17 cellular contexts compared by ENCODE assay signal in genomic region chr2:67581751-67582150, GRCh38.
DNase-seq lines count a peak whose midpoint lies in the region; ATAC-seq and TF ChIP-seq lines count a peak whose summit lies in the region.
"Had no signal": no experiment of that assay in that cellular context is flagged by ENCODE, and none has a peak within 500 bp of the region (broad histone marks: within the 10 kb centered on the region; RNA-seq: fewer than 3 reads in every experiment).

No MANE protein-coding gene starts in this region.

- DNase-seq in AML-193 (lab: John Stamatoyannopoulos, UW): peak; percentile 1 to 4
- DNase-seq in H9: peak; percentile 65
- peak; percentile 27 for DNase-seq in PC-3
- no peak for DNase-seq in fibroblast of pulmonary artery (ENCODE audit: low read depth)
- no peak for DNase-seq in AG08395 (ENCODE audit: low spot score)
- no peak for DNase-seq in activated T-cell treated with anti-CD3 and anti-CD28 coated beads, Interleukin-2, amount 50 U/mL, for 72 hours
- DNase-seq in LoVo (ENCODE audit: low spot score): no peak
- no peak for DNase-seq in amygdala (lab: John Stamatoyannopoulos, UW)
- DNase-seq: activated T-cell treated with anti-CD3 and anti-CD28 coated beads, Interleukin-2, amount 50 U/mL, for 1 hour; anterior cingulate cortex; C1 segment of cervical spinal cord; GDM1; hypothalamus; midbrain; NCI-H2029 treated with DMSO at 0.1 percent for 48 hours; stimulated activated CD4-positive, alpha-beta T cell treated with anti-CD3 and anti-CD28 coated beads, Interleukin-4, amount 100 ng/mL, for 24 hours; stimulated activated naive CD8-positive, alpha-beta T cell treated with anti-CD3 and anti-CD28 coated beads, Interleukin-15, amount 100 ng/mL, for 72 hours had no signal

- no peak overlapping the region for H3K27ac Mint-ChIP-seq in H9
- H3K27ac Mint-ChIP-seq in activated T-cell treated with anti-CD3 and anti-CD28 coated beads, Interleukin-2, amount 50 U/mL, for 72 hours: no peak overlapping the region

- H3K4me2 ChIP-seq in H9 (ENCODE audit: insufficient read depth, insufficient read length, low read length) (no peak overlapping the region), PC-3 (ENCODE audit: low read length) (no peak overlapping the region)

- H2BK120ac ChIP-seq in H9 (ENCODE audit: low read depth, low read length, poor library complexity, severe bottlenecking): no peak overlapping the region

- H4K20me1 ChIP-seq in H9 (ENCODE audit: control insufficient read depth, insufficient read depth, insufficient read length): no peaks in the 10 kb centered on the region
- H4K20me1 ChIP-seq in PC-3 (ENCODE audit: low read length): no peaks in the 10 kb centered on the region

- no peak overlapping the region for H3K14ac ChIP-seq in H9 (ENCODE audit: insufficient read depth, low read length)

- H2BK15ac ChIP-seq in H9 (ENCODE audit: low read depth, low read length): no peak overlapping the region

- no peak overlapping the region for H2BK20ac ChIP-seq in H9 (ENCODE audit: low read depth, low read length, poor library complexity, severe bottlenecking)

- no peak overlapping the region for H2BK12ac ChIP-seq in H9 (ENCODE audit: insufficient read length, low read depth, low read length)

- H2AK5ac ChIP-seq in H9 (ENCODE audit: insufficient read length, low read length): no peak overlapping the region

- H3T11ph ChIP-seq in H9 (ENCODE audit: low read length): no peak overlapping the region

- H4K91ac ChIP-seq in H9 (ENCODE audit: insufficient read length, low read depth, low read length): no peak overlapping the region

- intact Hi-C loops in PC-3 (cut with micrococcal nuclease): no loop called here

- peak; percentile 73 for TF ChIP-seq CTCF in H9 (conservative IDR thresholded peaks at IDR 0.05)
- TF ChIP-seq CTCF in PC-3 (conservative IDR thresholded peaks at IDR 0.05; ENCODE audit: low read depth, low read length): peak; percentile 62
- peak; percentile 9 for TF ChIP-seq CTCF in fibroblast of pulmonary artery (IDR thresholded peaks at IDR 0.05; ENCODE audit: low read length, missing control alignments)

- H3K9me3 Mint-ChIP-seq in H9: peaks cover 23 to 25% of the 10 kb centered on the region in 2 experiments
- H3K9me3 Mint-ChIP-seq in activated T-cell treated with anti-CD3 and anti-CD28 coated beads, Interleukin-2, amount 50 U/mL, for 72 hours: peaks cover 15 to 20% of the 10 kb centered on the region in 2 donors

- no peaks in the 10 kb centered on the region for H3K9me2 ChIP-seq in PC-3 (replicated peaks; ENCODE audit: low read length)

- H3K23me2 ChIP-seq in H9 (ENCODE audit: insufficient read length, low read depth, low read length, poor library complexity, severe bottlenecking): no peaks in the 10 kb centered on the region

- H2AFZ ChIP-seq in H9 (ENCODE audit: low read length) (peak overlapping the region; percentile 91), PC-3 (ENCODE audit: low read length) (no peak overlapping the region)

- H4K5ac ChIP-seq in H9 (ENCODE audit: insufficient read length, low read depth, low read length): peak overlapping the region; percentile 15

- peak overlapping the region; percentile 63 for H4K8ac ChIP-seq in H9 (replicated peaks; ENCODE audit: insufficient read length, low read depth, low read length)

- H3K9ac ChIP-seq in H9 (ENCODE audit: extremely low read depth, insufficient read length, low read length): no peak overlapping the region
- H3K9ac ChIP-seq in PC-3 (ENCODE audit: low read length): no peak overlapping the region

- no peaks in the 10 kb centered on the region; the same call in 1 of the 2 replicates for H3K36me3 ChIP-seq in PC-3 (ENCODE audit: low read depth, low read length)

- H2BK5ac ChIP-seq in H9 (ENCODE audit: insufficient read length, low read length): no peak overlapping the region

- no peak overlapping the region for H3K18ac ChIP-seq in H9 (ENCODE audit: insufficient read length, low read depth, low read length)

- CTCF ChIA-PET in PC-3 (lab: Charles Lee): no interaction called here

- no peak overlapping the region for H3K23ac ChIP-seq in H9 (ENCODE audit: insufficient read length, low read depth, low read length)

- H3K4me3 ChIP-seq in PC-3 (ENCODE audit: low read length) (no peak overlapping the region), fibroblast of pulmonary artery (replicated peaks; ENCODE audit: low read depth, low read length) (no peak overlapping the region)

- POLR2A ChIA-PET in PC-3 (lab: Charles Lee; ENCODE audit: unreplicated experiment): no interaction called here

- H3K4ac ChIP-seq in H9 (ENCODE audit: low read depth, low read length): no peak overlapping the region

- H3K79me1 ChIP-seq in H9 (ENCODE audit: insufficient read depth, low read depth, low read length, poor library complexity, severe bottlenecking): no peaks in the 10 kb centered on the region

- peaks cover 0 to 20% (median 0%) of the 10 kb centered on the region in 3 experiments; a peak in 5 of 7 replicates for H3K36me3 Mint-ChIP-seq in H9 (ENCODE audit: insufficient read depth in 1 of 3, low read depth in 3 of 3)
- H3K36me3 Mint-ChIP-seq in activated T-cell treated with anti-CD3 and anti-CD28 coated beads, Interleukin-2, amount 50 U/mL, for 72 hours (ENCODE audit: insufficient read depth in 2 of 2): peaks cover 0 to 1% of the 10 kb centered on the region in 2 donors

- H3K56ac ChIP-seq in H9 (ENCODE audit: insufficient read length, low read depth, low read length): no peak overlapping the region

- H3K9me3 ChIP-seq in H9 (ENCODE audit: control insufficient read depth, low read depth, low read length) (no peaks in the 10 kb centered on the region), PC-3 (ENCODE audit: low read length) (peaks cover 18% of the 10 kb centered on the region)

- no peaks in the 10 kb centered on the region; a peak in 1 of 4 replicates for H3K4me1 Mint-ChIP-seq in H9
- H3K4me1 Mint-ChIP-seq in activated T-cell treated with anti-CD3 and anti-CD28 coated beads, Interleukin-2, amount 50 U/mL, for 72 hours (ENCODE audit: low read depth): no peaks in the 10 kb centered on the region
- H3K4me1 Mint-ChIP-seq: stimulated activated naive CD8-positive, alpha-beta T cell treated with anti-CD3 and anti-CD28 coated beads, Interleukin-15, amount 100 ng/mL, for 72 hours had no signal

- ATAC-seq in PC-3: no peak; the same call in 1 of the 2 replicates
- ATAC-seq in activated T-cell treated with anti-CD3 and anti-CD28 coated beads, Interleukin-2, amount 50 U/mL, for 72 hours (replicated peaks in 1 of 2): no peak
- ATAC-seq: stimulated activated naive CD8-positive, alpha-beta T cell treated with anti-CD3 and anti-CD28 coated beads, Interleukin-15, amount 100 ng/mL, for 72 hours had no signal

- H3K27me3 Mint-ChIP-seq in H9 (ENCODE audit: low read depth): no peaks in the 10 kb centered on the region
- H3K27me3 Mint-ChIP-seq in activated T-cell treated with anti-CD3 and anti-CD28 coated beads, Interleukin-2, amount 50 U/mL, for 72 hours (ENCODE audit: low read depth): no peaks in the 10 kb centered on the region
- H3K27me3 Mint-ChIP-seq: stimulated activated naive CD8-positive, alpha-beta T cell treated with anti-CD3 and anti-CD28 coated beads, Interleukin-15, amount 100 ng/mL, for 72 hours had no signal

- H3F3A ChIP-seq in PC-3 (ENCODE audit: low read length, unreplicated experiment): no peaks in the 10 kb centered on the region

- H3K27me3 ChIP-seq in H9 (ENCODE audit: insufficient read depth, low read length) (no peaks in the 10 kb centered on the region), PC-3 (ENCODE audit: low read length) (no peaks in the 10 kb centered on the region)

- WGBS in H9 (ENCODE audit: extremely low coverage, insufficient read length, low lambda C conversion rate): no CpG with 5 or more reads among the region's 7 CpGs

- H3K4me1 ChIP-seq in H9 (ENCODE audit: insufficient read depth, low read length) (no peaks in the 10 kb centered on the region), PC-3 (ENCODE audit: insufficient read depth, low read length) (no peaks in the 10 kb centered on the region)

- no peaks in the 10 kb centered on the region for H3K79me2 ChIP-seq in H9 (ENCODE audit: insufficient read depth, low read length)
- no peaks in the 10 kb centered on the region for H3K79me2 ChIP-seq in PC-3 (ENCODE audit: low read length)

- BruUV-seq in PC-3 (replicated peaks; lab: Mats Ljungman, UMichigan): no TSS peak

- H3K27ac ChIP-seq in H9 (ENCODE audit: insufficient read length, low read depth, low read length) (no peak overlapping the region), PC-3 (ENCODE audit: low read length) (no peak overlapping the region)

- no peak overlapping the region for H3K4me3 Mint-ChIP-seq in H9
- no peak overlapping the region for H3K4me3 Mint-ChIP-seq in activated T-cell treated with anti-CD3 and anti-CD28 coated beads, Interleukin-2, amount 50 U/mL, for 72 hours
- H3K4me3 Mint-ChIP-seq: stimulated activated naive CD8-positive, alpha-beta T cell treated with anti-CD3 and anti-CD28 coated beads, Interleukin-15, amount 100 ng/mL, for 72 hours had no signal

Comparison
In these comparisons a context has a peak if more than half of its experiments do, and no peak if none do; other contexts are left out.
1. DNase-seq: peak in AML-193 (2 of 2), H9 (single experiment) and PC-3 (single experiment); none in fibroblast of pulmonary artery (single experiment), AG08395 (single experiment), activated T-cell treated with anti-CD3 and anti-CD28 coated beads, Interleukin-2, amount 50 U/mL, for 72 hours (0 of 2), LoVo (single experiment) and amygdala (0 of 56).
2. CTCF ChIP-seq: peak in every context shown above with its lines; median percentile 73 in H9; 62 in PC-3; 9 in fibroblast of pulmonary artery.